In genomic region chr13:98519976-98520375, GRCh38 we compare ENCODE assay signal across 19 cellular contexts. TPM values are rescaled to one million over a fixed set of nuclear protein-coding genes. Genes with fewer than 3 reads are reported as not detected.
A peak's percentile ranks its signal among the peaks of the same experiment; 100 is the strongest.
DNase-seq lines count a peak whose midpoint lies in the region; ATAC-seq and TF ChIP-seq lines count a peak whose summit lies in the region.
"Had no signal": no experiment of that assay in that cellular context is flagged by ENCODE, and none has a peak within 500 bp of the region (broad histone marks: within the 10 kb centered on the region; RNA-seq: fewer than 3 reads in every experiment).

No MANE protein-coding gene starts in this region.

- no peak for TF ChIP-seq RAD21 in SK-N-SH (IDR thresholded peaks at IDR 0.05; ENCODE audit: low read length)

- TF ChIP-seq EP300 in SK-N-SH (IDR thresholded peaks at IDR 0.05; ENCODE audit: borderline replicate concordance in 1 of 2, low read depth in 1 of 2, low read length in 1 of 2): no peak

- peaks cover 42% of the 10 kb centered on the region for H3K36me3 Mint-ChIP-seq in CD4-positive, alpha-beta T cell (ENCODE audit: low read depth)
- H3K36me3 Mint-ChIP-seq in activated CD4-positive, alpha-beta memory T cell treated with anti-CD3 and anti-CD28 coated beads, Interleukin-2, amount 10 ng/mL, durations not matched to agents 7 days and 5 days (ENCODE audit: low read depth): peaks cover 36% of the 10 kb centered on the region
- H3K36me3 Mint-ChIP-seq in memory B cell: peaks cover 10% of the 10 kb centered on the region

- 93% methylated on average over 4 of the region's 4 CpGs for WGBS in SK-N-SH (ENCODE audit: low lambda C conversion rate)

- H3K9me3 ChIP-seq in SK-N-SH: no peaks in the 10 kb centered on the region
- H3K9me3 ChIP-seq in CD4-positive, alpha-beta T cell (ENCODE audit: control insufficient read depth, low read length): no peaks in the 10 kb centered on the region
- H3K9me3 ChIP-seq: esophagus muscularis mucosa had no signal

- no peaks in the 10 kb centered on the region for H3K27me3 ChIP-seq in SK-N-SH (ENCODE audit: insufficient read depth)
- no peaks in the 10 kb centered on the region for H3K27me3 ChIP-seq in CD4-positive, alpha-beta T cell (ENCODE audit: control insufficient read depth, insufficient read depth, low read length)
- H3K27me3 ChIP-seq: dorsolateral prefrontal cortex, esophagus muscularis mucosa had no signal

- ATAC-seq in SK-N-SH treated with all-trans-retinoic acid at 6 μM for 48 hours (0 out of 3 replicates have a peak, but pooled peaks have one; percentile 26), memory B cell (ENCODE audit: low read depth) (no peak), GM18519 (IDR thresholded peaks at IDR 0.05; ENCODE audit: low FRiP score, unreplicated experiment) (no peak), HG02763 (IDR thresholded peaks at IDR 0.05; ENCODE audit: unreplicated experiment) (no peak)
- ATAC-seq in CD4-positive, alpha-beta T cell (ENCODE audit: poor library complexity): no peak
- ATAC-seq: stimulated activated naive CD8-positive, alpha-beta T cell treated with anti-CD3 and anti-CD28 coated beads, Interleukin-15, Interleukin-2, amounts not matched to agents 100 U/mL and 50 U/mL, for 24 hours had no signal

- CTCF ChIA-PET in SK-N-SH (lab: Yijun Ruan, JAX): interaction anchor here (1.2 to 1.9 kb wide), 2 partner anchors 11 to 72 kb away, joined by 3 to 4 read pairs; no protein-coding TSS in a partner anchor
- CTCF ChIA-PET in CD4-positive, alpha-beta T cell (lab: Charles Lee): interaction anchor here (0.9 kb wide), 1 partner anchor 52 kb away, joined by 3 read pairs; no protein-coding TSS in a partner anchor
- CTCF ChIA-PET in activated CD4-positive, alpha-beta memory T cell treated with anti-CD3 and anti-CD28 coated beads, Interleukin-2, amount 10 ng/mL, durations not matched to agents 7 days and 5 days (lab: Charles Lee): interaction anchor here (1.2 kb wide), 1 partner anchor 52 kb away, joined by 3 read pairs; no protein-coding TSS in a partner anchor

- H3K4me1 ChIP-seq in SK-N-SH (ENCODE audit: control insufficient read depth in 1 of 2, insufficient read depth in 2 of 2, low read depth in 1 of 2, low read length in 1 of 2): peaks cover 0 to 24% of the 10 kb centered on the region in 2 experiments; a peak in 1 of 4 replicates

- no peak for TF ChIP-seq CTCF in SK-N-SH (IDR thresholded peaks at IDR 0.05)
- no peak for TF ChIP-seq CTCF in CD4-positive, alpha-beta T cell (IDR thresholded peaks at IDR 0.05)

- intact Hi-C loops in CD4-positive, alpha-beta T cell (cut with DNase I, micrococcal nuclease): loop anchor here in 1 of 2 experiments (5.0 kb wide), 1 partner anchor 37 kb away; no protein-coding TSS in a partner anchor

- peak overlapping the region; percentile 17 for H3K4me3 Mint-ChIP-seq in CD4-positive, alpha-beta T cell
- no peak overlapping the region for H3K4me3 Mint-ChIP-seq in activated CD4-positive, alpha-beta memory T cell treated with anti-CD3 and anti-CD28 coated beads, Interleukin-2, amount 10 ng/mL, durations not matched to agents 7 days and 5 days
- H3K4me3 Mint-ChIP-seq in memory B cell: no peak overlapping the region
- H3K4me3 Mint-ChIP-seq: natural killer cell treated with Interleukin-12 subunit alpha and Interleukin-12 subunit beta and Interleukin-15 and Interleukin-18, amount 100 ng/mL, for 72 hours had no signal

- no peaks in the 10 kb centered on the region for H3K9me2 ChIP-seq in SK-N-SH

- peaks cover 61% of the 10 kb centered on the region for H4K20me1 ChIP-seq in SK-N-SH (ENCODE audit: insufficient read depth)

- H3K9ac ChIP-seq in SK-N-SH: no peak overlapping the region

- no peak for DNase-seq in SK-N-SH
- DNase-seq in CD4-positive, alpha-beta T cell: no peak
- DNase-seq in activated CD4-positive, alpha-beta memory T cell treated with anti-CD3 and anti-CD28 coated beads, Interleukin-2, amount 10 ng/mL, durations not matched to agents 7 days and 5 days: no peak
- no peak for DNase-seq in memory B cell (ENCODE audit: low spot score in 2 of 2)
- no peak for DNase-seq in NCI-H82 treated with DMSO at 0.1 percent for 48 hours (lab: John Stamatoyannopoulos, UW; ENCODE audit: unreplicated experiment)
- DNase-seq: 8988T; dorsolateral prefrontal cortex; GOT3; IMR-90; NCI-H187; NCI-H524 treated with DMSO at 0.1 percent for 48 hours; retina; stimulated activated naive CD8-positive, alpha-beta T cell treated with anti-CD3 and anti-CD28 coated beads, Interleukin-15, Interleukin-2, amounts not matched to agents 100 U/mL and 50 U/mL, for 24 hours had no signal

- POLR2A ChIA-PET in SK-N-SH (lab: Yijun Ruan, JAX): interaction anchor here (0.7 kb wide), 1 partner anchor 12 kb away, joined by 4 read pairs; no protein-coding TSS in a partner anchor
- POLR2A ChIA-PET in CD4-positive, alpha-beta T cell (lab: Charles Lee): interaction anchor here (1.4 kb wide), 1 partner anchor 133 kb away, joined by 6 read pairs; no protein-coding TSS in a partner anchor
- POLR2A ChIA-PET in activated CD4-positive, alpha-beta memory T cell treated with anti-CD3 and anti-CD28 coated beads, Interleukin-2, amount 10 ng/mL, durations not matched to agents 7 days and 5 days (lab: Charles Lee): interaction anchor here (0.8 to 2.1 kb wide), 4 partner anchors 9 to 56 kb away, joined by 3 to 9 read pairs (median 6); no protein-coding TSS in a partner anchor

- H3K9me3 Mint-ChIP-seq in CD4-positive, alpha-beta T cell: no peaks in the 10 kb centered on the region
- H3K9me3 Mint-ChIP-seq in activated CD4-positive, alpha-beta memory T cell treated with anti-CD3 and anti-CD28 coated beads, Interleukin-2, amount 10 ng/mL, durations not matched to agents 7 days and 5 days: no peaks in the 10 kb centered on the region
- H3K9me3 Mint-ChIP-seq in memory B cell: no peaks in the 10 kb centered on the region
- H3K9me3 Mint-ChIP-seq: natural killer cell treated with Interleukin-12 subunit alpha and Interleukin-12 subunit beta and Interleukin-15 and Interleukin-18, amount 100 ng/mL, for 72 hours had no signal

- peak overlapping the region; percentile 86 for H3K27ac Mint-ChIP-seq in CD4-positive, alpha-beta T cell
- peak overlapping the region; percentile 52 for H3K27ac Mint-ChIP-seq in activated CD4-positive, alpha-beta memory T cell treated with anti-CD3 and anti-CD28 coated beads, Interleukin-2, amount 10 ng/mL, durations not matched to agents 7 days and 5 days
- H3K27ac Mint-ChIP-seq in memory B cell: peak overlapping the region; percentile 89

- no peak overlapping the region for H3K27ac ChIP-seq in SK-N-SH (ENCODE audit: low read depth in 2 of 2, low read length in 1 of 2)
- peak overlapping the region; percentile 39 for H3K27ac ChIP-seq in CD4-positive, alpha-beta T cell (ENCODE audit: low read depth, low read length)
- H3K27ac ChIP-seq: esophagus muscularis mucosa had no signal

- no peaks in the 10 kb centered on the region for H3K27me3 Mint-ChIP-seq in CD4-positive, alpha-beta T cell
- no peaks in the 10 kb centered on the region for H3K27me3 Mint-ChIP-seq in activated CD4-positive, alpha-beta memory T cell treated with anti-CD3 and anti-CD28 coated beads, Interleukin-2, amount 10 ng/mL, durations not matched to agents 7 days and 5 days
- no peaks in the 10 kb centered on the region for H3K27me3 Mint-ChIP-seq in memory B cell
- H3K27me3 Mint-ChIP-seq: natural killer cell treated with Interleukin-12 subunit alpha and Interleukin-12 subunit beta and Interleukin-15 and Interleukin-18, amount 100 ng/mL, for 72 hours had no signal

- no peak overlapping the region for H2AFZ ChIP-seq in SK-N-SH (ENCODE audit: low read depth)

- H3K79me2 ChIP-seq in SK-N-SH (ENCODE audit: insufficient read depth): peaks cover 84% of the 10 kb centered on the region

- no peak overlapping the region for H3K4me2 ChIP-seq in SK-N-SH

- peaks cover 99% of the 10 kb centered on the region for H3K4me1 Mint-ChIP-seq in CD4-positive, alpha-beta T cell (ENCODE audit: low read depth)
- peaks cover 95% of the 10 kb centered on the region for H3K4me1 Mint-ChIP-seq in activated CD4-positive, alpha-beta memory T cell treated with anti-CD3 and anti-CD28 coated beads, Interleukin-2, amount 10 ng/mL, durations not matched to agents 7 days and 5 days
- H3K4me1 Mint-ChIP-seq in memory B cell: peaks cover 74% of the 10 kb centered on the region

- no peak overlapping the region for H3K4me3 ChIP-seq in SK-N-SH (ENCODE audit: low read depth in 2 of 2, low read length in 1 of 2)
- H3K4me3 ChIP-seq: esophagus muscularis mucosa, lung had no signal

- peaks cover 10 to 23% of the 10 kb centered on the region in 2 experiments for H3K36me3 ChIP-seq in SK-N-SH (replicated peaks in 1 of 2; ENCODE audit: control insufficient read depth in 1 of 2, insufficient read depth in 2 of 2, low read length in 1 of 2)

- H3F3A ChIP-seq in SK-N-SH (replicated peaks; ENCODE audit: insufficient read depth): peaks cover 5% of the 10 kb centered on the region

TF ChIP-seq in SK-N-SH, 30 proteins besides CTCF, POLR2A, EP300 and RAD21 (continues in another document):
- no peak for TF ChIP-seq ZBTB33 (IDR thresholded peaks at IDR 0.05; ENCODE audit: borderline replicate concordance, low read depth)
- no peak for TF ChIP-seq USF2 (IDR thresholded peaks at IDR 0.05; ENCODE audit: borderline replicate concordance, low read depth, low read length)

RNA-seq across cellular contexts. Expression of gene STK24, which starts 56.9 kb away (rescaled TPM):
- 17.1 and 30.5 TPM in 2 replicates for polyA plus RNA-seq in SK-N-SH (2012; rRNA removed)
- 37.7 and 54.1 TPM in 2 replicates for polyA plus RNA-seq in SK-N-SH (2012; cell fraction: cytosol; rRNA removed)
- polyA plus RNA-seq in SK-N-SH (2012; cell fraction: nucleus; rRNA removed): 25.0 and 27.8 TPM in 2 replicates
- total RNA-seq in CD4-positive, alpha-beta T cell: 10 to 100 TPM; 82.3 to 85.2 TPM
- total RNA-seq in activated CD4-positive, alpha-beta memory T cell treated with anti-CD3 and anti-CD28 coated beads, Interleukin-2, amount 10 ng/mL, durations not matched to agents 7 days and 5 days: 100 to 1,000 TPM; 189 to 204 TPM
